Comparison of ENCODE assay signal across 13 cellular contexts in the genomic region with DNA sequence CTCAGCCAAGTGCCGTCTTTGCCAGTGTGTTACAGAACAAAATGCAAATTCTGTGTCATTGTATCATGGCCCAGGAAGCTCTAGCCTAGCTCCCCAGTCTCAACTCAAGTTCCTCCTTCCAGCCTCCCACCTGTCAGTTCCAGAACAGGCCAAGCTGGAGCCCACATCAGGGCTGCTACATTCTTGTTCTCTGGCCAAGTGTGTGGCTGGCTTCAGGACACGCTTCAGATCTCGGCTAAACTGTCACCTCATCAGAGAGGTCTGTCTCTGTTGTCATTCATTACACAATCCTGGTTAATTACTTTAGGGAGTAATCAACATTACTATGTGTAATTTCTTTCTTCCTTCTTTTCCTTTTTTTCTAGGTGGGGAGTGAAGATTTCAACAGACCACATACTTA.
"Had no signal": no experiment of that assay in that cellular context is flagged by ENCODE, and none has a peak within 500 bp of the region (broad histone marks: within the 10 kb centered on the region; RNA-seq: fewer than 3 reads in every experiment).

No MANE protein-coding gene starts in this region.

- DNase-seq: activated CD4-positive, alpha-beta T cell treated with anti-CD3 and anti-CD28 coated beads, Interleukin-2, amount 50 U/mL, for 4 hours; activated CD4-positive, CD25-positive, alpha-beta regulatory T cell treated with anti-CD3 and anti-CD28 coated beads, Interleukin-2, amount 50 U/mL, for 72 hours; activated effector memory CD4-positive, alpha-beta T cell treated with anti-CD3 and anti-CD28 coated beads, Interleukin-2, amount 50 U/mL, for 16 hours; activated T-cell treated with anti-CD3 and anti-CD28 coated beads, Interleukin-2, amount 50 U/mL, for 1 hour; amniotic stem cell; effector memory CD4-positive, alpha-beta T cell; ovary had no signal

- H3K9me3 ChIP-seq: ovary, tibial nerve, vagina had no signal

- ATAC-seq: activated naive CD4-positive, alpha-beta T cell treated with anti-CD3 and anti-CD28 coated beads, Interleukin-2, amount 50 U/mL, for 72 hours; left lobe of liver; stimulated activated effector memory CD8-positive, alpha-beta T cell treated with anti-CD3 and anti-CD28 coated beads, Interleukin-12 subunit alpha, Interleukin-12 subunit beta, amount 100 ng/mL, for 72 hours had no signal

- H3K4me3 ChIP-seq: ovary, tibial nerve, vagina had no signal

- H3K27ac ChIP-seq: epithelial cell of prostate, ovary, tibial nerve, vagina had no signal

- H3K27me3 ChIP-seq: ovary, tibial nerve, vagina had no signal

- H3K4me1 ChIP-seq: tibial nerve, vagina had no signal

- H3K36me3 ChIP-seq: ovary, tibial nerve, vagina had no signal
